In genomic region chr3:79767953-79768282, GRCh38 we compare ENCODE assay signal across 10 cellular contexts. TPM values are rescaled to one million over a fixed set of nuclear protein-coding genes. Genes with fewer than 3 reads are reported as not detected.
DNase-seq lines count a peak whose midpoint lies in the region; ATAC-seq and TF ChIP-seq lines count a peak whose summit lies in the region.
"Had no signal": no experiment of that assay in that cellular context is flagged by ENCODE, and none has a peak within 500 bp of the region (broad histone marks: within the 10 kb centered on the region; RNA-seq: fewer than 3 reads in every experiment).

ROBO1 (minus strand) TSS chr3:79767998.

- H3K36me3 ChIP-seq in HAP-1 (replicated peaks), result no peaks in the 10 kb centered on the region
- H3K36me3 ChIP-seq in hepatocyte (replicated peaks; ENCODE audit: insufficient read depth, low read depth), result no peaks in the 10 kb centered on the region
- H3K36me3 ChIP-seq in rectal smooth muscle tissue (ENCODE audit: control insufficient read depth, insufficient read depth, low read length), result no peaks in the 10 kb centered on the region
- H3K36me3 ChIP-seq in body of pancreas (replicated peaks in 1 of 2; ENCODE audit: insufficient read depth in 1 of 2, low read depth in 2 of 2), result no peaks in the 10 kb centered on the region

- no peaks in the 10 kb centered on the region for H3K9me2 ChIP-seq in hepatocyte (replicated peaks; ENCODE audit: insufficient read depth)

- H3K9ac ChIP-seq in rectal smooth muscle tissue (ENCODE audit: low read length), result no peak within 1 kb of the TSS
- H3K9ac ChIP-seq: KMS-11 had no signal

- H3K9me3 ChIP-seq in HAP-1 (no peaks in the 10 kb centered on the region), hepatocyte (ENCODE audit: low read depth) (no peaks in the 10 kb centered on the region), body of pancreas (no peaks in the 10 kb centered on the region)

- no peak for TF ChIP-seq POLR2A in body of pancreas (IDR thresholded peaks at IDR 0.05)

- H4K20me1 ChIP-seq in hepatocyte (ENCODE audit: insufficient read depth, poor library complexity, severe bottlenecking), result no peaks in the 10 kb centered on the region

- peak; percentile 79 for ATAC-seq in SK-N-SH treated with all-trans-retinoic acid at 6 μM for 48 hours
- ATAC-seq in body of pancreas, result no peak
- ATAC-seq: left colon had no signal

- H3K27ac ChIP-seq in hepatocyte (no peak within 1 kb of the TSS), rectal smooth muscle tissue (ENCODE audit: low read depth, low read length) (no peak within 1 kb of the TSS), body of pancreas (no peak within 1 kb of the TSS)
- H3K27ac ChIP-seq: KMS-11 had no signal

- H3K4me1 ChIP-seq in HAP-1, result peaks cover 7% of the 10 kb centered on the region; the same call in 1 of the 2 replicates
- H3K4me1 ChIP-seq in hepatocyte (ENCODE audit: insufficient read depth), result no peaks in the 10 kb centered on the region
- H3K4me1 ChIP-seq in rectal smooth muscle tissue (ENCODE audit: control insufficient read depth, insufficient read depth, low read length), result no peaks in the 10 kb centered on the region
- H3K4me1 ChIP-seq in body of pancreas, result peaks cover 4% of the 10 kb centered on the region

- intact Hi-C loops in body of pancreas (cut with DNase I), result no loop called here

- 4% methylated on average over 11 of the region's 11 CpGs for WGBS in hepatocyte (ENCODE audit: low lambda C conversion rate, missing lambda C conversion rate)
- 0 to 1% methylated on average over 11 of the region's 11 CpGs for WGBS in body of pancreas, 2 donors

- H3K27me3 ChIP-seq in HAP-1 (ENCODE audit: low read depth) (0 out of 2 replicates have a peak, but pooled peaks cover 2% of the 10 kb centered on the region), hepatocyte (peaks cover 66% of the 10 kb centered on the region), rectal smooth muscle tissue (ENCODE audit: control insufficient read depth, insufficient read depth, low read length) (peaks cover 4% of the 10 kb centered on the region), body of pancreas (no peaks in the 10 kb centered on the region)

- TF ChIP-seq CTCF in hepatocyte (IDR thresholded peaks at IDR 0.05; ENCODE audit: poor library complexity), result no peak
- no peak for TF ChIP-seq CTCF in body of pancreas (IDR thresholded peaks at IDR 0.05)

- no peaks in the 10 kb centered on the region for H3K79me2 ChIP-seq in hepatocyte

- H3K4me3 ChIP-seq in HAP-1, result peak within 1 kb of the TSS; percentile 51
- H3K4me3 ChIP-seq in hepatocyte, result peak within 1 kb of the TSS; percentile 33
- peak within 1 kb of the TSS; percentile 26 for H3K4me3 ChIP-seq in rectal smooth muscle tissue (ENCODE audit: low read length)
- no peak within 1 kb of the TSS for H3K4me3 ChIP-seq in body of pancreas

- H2AFZ ChIP-seq in hepatocyte, result peak within 1 kb of the TSS; percentile 44

- DNase-seq in HAP-1 (ENCODE audit: low spot score in 2 of 2) (peak; percentile 68 to 79), hepatocyte (ENCODE audit: low spot score) (peak; percentile 11), NCI-H510A (lab: John Stamatoyannopoulos, UW) (no peak), NCI-H82 (lab: John Stamatoyannopoulos, UW) (no peak), body of pancreas (no peak)
- DNase-seq in effector CD8-positive, alpha-beta T cell (lab: John Stamatoyannopoulos, UW), result no peak
- DNase-seq: left colon had no signal

- in situ Hi-C loops in HAP-1 (cut with MboI; ENCODE audit: low sequenced_read_pairs), result no loop called here

- H3K4me2 ChIP-seq in hepatocyte, result peak within 1 kb of the TSS; percentile 84
- H3K4me2 ChIP-seq: KMS-11 had no signal

TF ChIP-seq in SK-N-SH treated with all-trans-retinoic acid at 6 μM for 48 hours, 23 proteins besides CTCF, POLR2A, EP300 and RAD21:
- TF ChIP-seq BACH2 (CRISPR knock-in tag; IDR thresholded peaks at IDR 0.05; ENCODE audit: borderline replicate concordance), result no peak
- no peak for TF ChIP-seq GLIS3 (CRISPR knock-in tag; IDR thresholded peaks at IDR 0.05)
- no peak for TF ChIP-seq ESRRG (CRISPR knock-in tag; IDR thresholded peaks at IDR 0.05)
- TF ChIP-seq ZNF70 (CRISPR knock-in tag; IDR thresholded peaks at IDR 0.05), result no peak

RNA-seq across cellular contexts. Expression of gene ROBO1, which starts in this region (rescaled TPM):
- total RNA-seq in hepatocyte (44.3 and 50.1 TPM in 2 replicates), body of pancreas (1 to 10 TPM; 3.9 to 9.9 TPM)
- 13.3 and 13.6 TPM in 2 replicates for polyA plus RNA-seq in hepatocyte

Comparison
In these comparisons a context has a peak if more than half of its experiments do, and no peak if none do; other contexts are left out.
1. DNase-seq: peak in HAP-1 (2 of 2) and hepatocyte (single experiment); none in NCI-H510A (single experiment), NCI-H82 (single experiment), body of pancreas (0 of 4) and effector CD8-positive, alpha-beta T cell (single experiment).
2. H3K4me3 ChIP-seq: peak in HAP-1 (single experiment), hepatocyte (single experiment) and rectal smooth muscle tissue (single experiment); none in body of pancreas (0 of 2).